ENCODE assay signal across 19 cellular contexts in the genomic region with DNA sequence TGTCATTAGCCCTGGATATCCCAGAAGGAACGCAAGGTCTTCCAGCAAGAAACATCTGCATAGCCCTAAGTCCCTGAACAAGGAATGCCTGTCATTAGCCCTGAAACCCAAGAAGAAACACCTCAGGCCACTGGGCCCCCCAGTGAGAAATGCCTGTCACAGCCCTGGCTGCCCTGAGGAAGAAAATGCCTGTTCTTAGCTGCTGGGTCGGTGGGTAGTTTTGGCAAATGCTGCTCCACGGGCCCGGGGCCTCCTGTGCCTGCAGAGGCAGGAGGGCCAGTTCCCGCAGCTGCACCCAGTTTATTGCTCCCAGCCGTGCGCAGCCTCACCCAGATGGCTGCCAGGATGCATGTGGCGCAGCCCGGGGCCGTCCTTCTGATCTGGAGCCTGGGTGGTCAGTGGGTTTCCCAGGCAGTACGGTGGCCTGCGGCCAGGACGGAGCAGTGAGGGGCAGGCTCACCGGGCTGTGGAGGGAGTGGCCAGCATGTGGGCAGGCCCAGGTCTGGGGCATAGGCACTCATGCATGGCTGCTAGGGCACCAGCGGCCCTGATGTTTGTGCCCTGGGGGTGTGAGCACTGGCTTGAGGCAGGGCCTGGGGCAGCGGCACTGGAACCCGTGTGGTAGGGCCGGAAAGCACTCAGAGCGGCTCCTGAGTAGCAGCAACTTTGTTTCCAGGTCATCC.
DNase-seq lines count a peak whose midpoint lies in the region; ATAC-seq and TF ChIP-seq lines count a peak whose summit lies in the region.
"Had no signal": no experiment of that assay in that cellular context is flagged by ENCODE, and none has a peak within 500 bp of the region (broad histone marks: within the 10 kb centered on the region; RNA-seq: fewer than 3 reads in every experiment).

No MANE protein-coding gene starts in this region.

- POLR2A ChIA-PET in SK-N-SH (lab: Yijun Ruan, JAX): no interaction called here
- POLR2A ChIA-PET in Panc1 (lab: Charles Lee): no interaction called here

- CTCF ChIA-PET in SK-N-SH (lab: Yijun Ruan, JAX): no interaction called here
- CTCF ChIA-PET in Panc1 (lab: Charles Lee): no interaction called here

- no peaks in the 10 kb centered on the region for H3K27me3 ChIP-seq in SK-N-SH (ENCODE audit: insufficient read depth)
- no peaks in the 10 kb centered on the region; the same call in 1 of the 2 replicates for H3K27me3 ChIP-seq in Panc1 (ENCODE audit: control insufficient read depth, insufficient read depth, low read length)
- H3K27me3 ChIP-seq: hepatocyte had no signal

- WGBS in SK-N-SH (ENCODE audit: low lambda C conversion rate): 57% methylated on average over 6 of the region's 19 CpGs

- H3K36me3 ChIP-seq in SK-N-SH (replicated peaks in 1 of 2; ENCODE audit: control insufficient read depth in 1 of 2, insufficient read depth in 2 of 2, low read length in 1 of 2) (no peaks in the 10 kb centered on the region), Panc1 (ENCODE audit: control insufficient read depth, insufficient read depth, low read length) (no peaks in the 10 kb centered on the region)

- no peaks in the 10 kb centered on the region for H3K9me2 ChIP-seq in SK-N-SH

- H3K4me1 ChIP-seq in SK-N-SH (ENCODE audit: control insufficient read depth in 1 of 2, insufficient read depth in 2 of 2, low read depth in 1 of 2, low read length in 1 of 2) (peaks cover 0 to 8% of the 10 kb centered on the region in 2 experiments; a peak in 1 of 4 replicates), Panc1 (ENCODE audit: control insufficient read depth, insufficient read depth, low read length) (no peaks in the 10 kb centered on the region)

- no peak for TF ChIP-seq EP300 in SK-N-SH (IDR thresholded peaks at IDR 0.05; ENCODE audit: borderline replicate concordance in 1 of 2, low read depth in 1 of 2, low read length in 1 of 2)

- H3K4me3 ChIP-seq in SK-N-SH (ENCODE audit: low read depth in 2 of 2, low read length in 1 of 2): no peak overlapping the region
- no peak overlapping the region for H3K4me3 ChIP-seq in Panc1 (ENCODE audit: low read depth in 2 of 2, low read length in 2 of 2)
- H3K4me3 ChIP-seq: hepatocyte, skin epidermis had no signal

- in situ Hi-C loops in Panc1 (cut with HindIII; ENCODE audit: low pct_unique_long_range_greater_than_20kb, low sequenced_read_pairs): no loop called here

- no TSS peak for BruUV-seq in Panc1 (replicated peaks; lab: Mats Ljungman, UMichigan)

- intact Hi-C loops in Panc1 (cut with micrococcal nuclease; ENCODE audit: unreplicated experiment): no loop called here
- intact Hi-C loops in posterior vena cava (cut with DNase I): no loop called here

- no peak for TF ChIP-seq RAD21 in SK-N-SH (IDR thresholded peaks at IDR 0.05; ENCODE audit: low read length)

- no peaks in the 10 kb centered on the region for H3K79me2 ChIP-seq in SK-N-SH (ENCODE audit: insufficient read depth)
- H3K79me2 ChIP-seq: hepatocyte had no signal

- DNase-seq in SK-N-SH (peak; percentile 44), Panc1 (ENCODE audit: low read depth, low spot score) (no peak), kidney tubule cell (ENCODE audit: low spot score) (peak; percentile 16), posterior vena cava (ENCODE audit: low spot score) (peak; percentile 80), caudate nucleus (lab: John Stamatoyannopoulos, UW) (no peak), NCI-H2171 treated with DMSO at 0.1 percent for 48 hours (lab: John Stamatoyannopoulos, UW) (no peak), NCI-H128 (lab: John Stamatoyannopoulos, UW; ENCODE audit: unreplicated experiment) (no peak)
- DNase-seq: activated naive CD4-positive, alpha-beta T cell treated with anti-CD3 and anti-CD28 coated beads, Interleukin-2, amount 10 ng/mL, durations not matched to agents 7 days and 5 days; HFFc6; KBM-7; NCI-H2081; NCI-H510A treated with DMSO at 0.1 percent for 48 hours; occipital lobe; SIG-M5; stimulated activated CD4-positive, alpha-beta T cell treated with anti-CD3 and anti-CD28 coated beads, Interleukin-4, amount 100 ng/mL, for 4 hours had no signal

- ATAC-seq in SK-N-SH treated with all-trans-retinoic acid at 6 μM for 48 hours: no peak
- peak; percentile 10; the same call in 1 of the 2 replicates for ATAC-seq in Panc1

- no peak overlapping the region for H3K4me2 ChIP-seq in SK-N-SH
- H3K4me2 ChIP-seq: hepatocyte had no signal

- H3K27ac ChIP-seq in SK-N-SH (ENCODE audit: low read depth in 2 of 2, low read length in 1 of 2) (no peak overlapping the region), Panc1 (ENCODE audit: low read length) (no peak overlapping the region), caudate nucleus (ENCODE audit: low read depth, low read length) (no peak overlapping the region)
- H3K27ac ChIP-seq: 22Rv1, hepatocyte, skin epidermis had no signal

- TF ChIP-seq CTCF in SK-N-SH (IDR thresholded peaks at IDR 0.05): no peak
- TF ChIP-seq CTCF in Panc1 (IDR thresholded peaks at IDR 0.05): no peak

- H4K20me1 ChIP-seq in SK-N-SH (ENCODE audit: insufficient read depth): no peaks in the 10 kb centered on the region

- H3F3A ChIP-seq in SK-N-SH (replicated peaks; ENCODE audit: insufficient read depth): no peaks in the 10 kb centered on the region

- no peak overlapping the region for H3K9ac ChIP-seq in SK-N-SH

- H3K9me3 ChIP-seq in SK-N-SH (no peaks in the 10 kb centered on the region), Panc1 (ENCODE audit: control insufficient read depth, insufficient read depth, low read depth, low read length) (no peaks in the 10 kb centered on the region)

- H2AFZ ChIP-seq in SK-N-SH (ENCODE audit: low read depth): no peak overlapping the region
- H2AFZ ChIP-seq: hepatocyte had no signal

TF ChIP-seq in SK-N-SH, 30 proteins besides CTCF, POLR2A, EP300 and RAD21:
- TF ChIP-seq, protein P1, sequence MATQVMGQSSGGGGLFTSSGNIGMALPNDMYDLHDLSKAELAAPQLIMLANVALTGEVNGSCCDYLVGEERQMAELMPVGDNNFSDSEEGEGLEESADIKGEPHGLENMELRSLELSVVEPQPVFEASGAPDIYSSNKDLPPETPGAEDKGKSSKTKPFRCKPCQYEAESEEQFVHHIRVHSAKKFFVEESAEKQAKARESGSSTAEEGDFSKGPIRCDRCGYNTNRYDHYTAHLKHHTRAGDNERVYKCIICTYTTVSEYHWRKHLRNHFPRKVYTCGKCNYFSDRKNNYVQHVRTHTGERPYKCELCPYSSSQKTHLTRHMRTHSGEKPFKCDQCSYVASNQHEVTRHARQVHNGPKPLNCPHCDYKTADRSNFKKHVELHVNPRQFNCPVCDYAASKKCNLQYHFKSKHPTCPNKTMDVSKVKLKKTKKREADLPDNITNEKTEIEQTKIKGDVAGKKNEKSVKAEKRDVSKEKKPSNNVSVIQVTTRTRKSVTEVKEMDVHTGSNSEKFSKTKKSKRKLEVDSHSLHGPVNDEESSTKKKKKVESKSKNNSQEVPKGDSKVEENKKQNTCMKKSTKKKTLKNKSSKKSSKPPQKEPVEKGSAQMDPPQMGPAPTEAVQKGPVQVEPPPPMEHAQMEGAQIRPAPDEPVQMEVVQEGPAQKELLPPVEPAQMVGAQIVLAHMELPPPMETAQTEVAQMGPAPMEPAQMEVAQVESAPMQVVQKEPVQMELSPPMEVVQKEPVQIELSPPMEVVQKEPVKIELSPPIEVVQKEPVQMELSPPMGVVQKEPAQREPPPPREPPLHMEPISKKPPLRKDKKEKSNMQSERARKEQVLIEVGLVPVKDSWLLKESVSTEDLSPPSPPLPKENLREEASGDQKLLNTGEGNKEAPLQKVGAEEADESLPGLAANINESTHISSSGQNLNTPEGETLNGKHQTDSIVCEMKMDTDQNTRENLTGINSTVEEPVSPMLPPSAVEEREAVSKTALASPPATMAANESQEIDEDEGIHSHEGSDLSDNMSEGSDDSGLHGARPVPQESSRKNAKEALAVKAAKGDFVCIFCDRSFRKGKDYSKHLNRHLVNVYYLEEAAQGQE (IDR thresholded peaks at IDR 0.05; ENCODE audit: low read depth, low read length): no peak
- no peak for TF ChIP-seq NRF1 (IDR thresholded peaks at IDR 0.05; ENCODE audit: low read depth, low read length)
- no peak for TF ChIP-seq GABPA (IDR thresholded peaks at IDR 0.05; ENCODE audit: low read depth)
- no peak for TF ChIP-seq EZH2phosphoT487 (IDR thresholded peaks at IDR 0.05; ENCODE audit: borderline replicate concordance, low read depth)
- no peak for TF ChIP-seq TAF1 (IDR thresholded peaks at IDR 0.05; ENCODE audit: borderline replicate concordance, low read depth, low read length)

TF ChIP-seq in SK-N-SH treated with all-trans-retinoic acid at 6 μM for 48 hours, 23 proteins besides CTCF, POLR2A, EP300 and RAD21 (continues in another document):
- TF ChIP-seq ESRRG (CRISPR knock-in tag; IDR thresholded peaks at IDR 0.05) (no peak), ARNTL (CRISPR knock-in tag; IDR thresholded peaks at IDR 0.05; ENCODE audit: borderline replicate concordance, low read depth) (no peak), RARB (CRISPR knock-in tag; IDR thresholded peaks at IDR 0.05) (no peak), GLIS3 (CRISPR knock-in tag; IDR thresholded peaks at IDR 0.05) (no peak), TOX (CRISPR knock-in tag; IDR thresholded peaks at IDR 0.05; ENCODE audit: borderline replicate concordance) (no peak), SNAI2 (CRISPR knock-in tag; IDR thresholded peaks at IDR 0.05) (no peak)
- TF ChIP-seq, protein P2, sequence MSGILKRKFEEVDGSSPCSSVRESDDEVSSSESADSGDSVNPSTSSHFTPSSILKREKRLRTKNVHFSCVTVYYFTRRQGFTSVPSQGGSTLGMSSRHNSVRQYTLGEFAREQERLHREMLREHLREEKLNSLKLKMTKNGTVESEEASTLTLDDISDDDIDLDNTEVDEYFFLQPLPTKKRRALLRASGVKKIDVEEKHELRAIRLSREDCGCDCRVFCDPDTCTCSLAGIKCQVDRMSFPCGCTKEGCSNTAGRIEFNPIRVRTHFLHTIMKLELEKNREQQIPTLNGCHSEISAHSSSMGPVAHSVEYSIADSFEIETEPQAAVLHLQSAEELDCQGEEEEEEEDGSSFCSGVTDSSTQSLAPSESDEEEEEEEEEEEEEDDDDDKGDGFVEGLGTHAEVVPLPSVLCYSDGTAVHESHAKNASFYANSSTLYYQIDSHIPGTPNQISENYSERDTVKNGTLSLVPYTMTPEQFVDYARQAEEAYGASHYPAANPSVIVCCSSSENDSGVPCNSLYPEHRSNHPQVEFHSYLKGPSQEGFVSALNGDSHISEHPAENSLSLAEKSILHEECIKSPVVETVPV (CRISPR knock-in tag; IDR thresholded peaks at IDR 0.05): no peak

Comparison
In these comparisons a context has a peak if more than half of its experiments do, and no peak if none do; other contexts are left out.
1. DNase-seq: peak in SK-N-SH (single experiment), kidney tubule cell (single experiment) and posterior vena cava (single experiment); none in Panc1 (single experiment), caudate nucleus (0 of 61), NCI-H2171 treated with DMSO at 0.1 percent for 48 hours (single experiment) and NCI-H128 (single experiment).